8 cellular contexts compared by ENCODE assay signal in the genomic region with DNA sequence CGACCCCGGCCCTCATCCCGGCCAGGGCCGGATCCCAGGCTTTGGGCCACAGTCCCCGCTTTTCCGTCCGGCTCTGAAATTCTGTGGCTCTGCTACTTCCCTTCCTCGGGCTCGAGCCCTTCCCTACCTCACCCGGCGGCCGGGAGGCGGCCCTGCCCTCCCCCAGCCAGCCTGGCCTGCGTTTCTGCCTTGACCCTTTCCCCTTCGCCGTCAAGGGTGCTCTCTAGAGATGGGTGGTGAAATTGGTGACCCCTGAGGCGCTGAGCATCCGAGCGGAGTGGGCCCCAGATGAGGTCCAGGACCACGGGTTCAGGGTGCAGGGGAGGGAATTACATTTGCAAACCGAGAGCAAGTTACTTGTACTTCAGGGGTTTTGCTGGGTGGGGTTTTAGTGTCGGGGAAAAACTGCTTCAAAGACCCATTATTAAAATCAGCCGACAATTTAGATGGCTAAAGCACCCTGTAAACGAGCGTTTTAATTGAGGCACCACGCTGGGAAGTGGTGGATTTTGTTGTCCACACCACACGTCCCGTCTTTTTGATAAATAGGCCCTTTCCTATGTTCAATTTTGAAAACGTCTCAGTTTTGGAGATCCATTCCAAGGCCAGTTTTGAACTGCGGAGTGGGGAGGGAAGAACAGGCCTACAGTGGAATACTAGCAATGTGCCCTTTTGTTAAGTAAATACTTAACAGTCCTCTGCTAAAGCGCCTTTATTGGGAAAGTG. TPM values are rescaled to one million over a fixed set of nuclear protein-coding genes. Genes with fewer than 3 reads are reported as not detected.
DNase-seq lines count a peak whose midpoint lies in the region; ATAC-seq and TF ChIP-seq lines count a peak whose summit lies in the region.

No MANE protein-coding gene starts in this region.

- peak overlapping the region; percentile 48 for H2AFZ ChIP-seq in neural cell (ENCODE audit: low read depth, low read length)

- H3K27me3 ChIP-seq in DOHH2 (ENCODE audit: control insufficient read depth, low read length) (peaks cover 7% of the 10 kb centered on the region; the same call in 1 of the 2 replicates), HUES6 (ENCODE audit: control insufficient read depth, insufficient read depth, low read length) (peaks cover 94% of the 10 kb centered on the region), neural cell (ENCODE audit: insufficient read depth, low read depth, low read length) (peaks cover 96% of the 10 kb centered on the region)

- H3K27me3 Mint-ChIP-seq in central memory CD8-positive, alpha-beta T cell, result peaks cover 55% of the 10 kb centered on the region

- H3K79me2 ChIP-seq in DOHH2 (ENCODE audit: control insufficient read depth, low read length) (peaks cover 14% of the 10 kb centered on the region), neural cell (replicated peaks; ENCODE audit: insufficient read depth, low read length) (no peaks in the 10 kb centered on the region)

- peak overlapping the region; percentile 78 for H3K4me3 Mint-ChIP-seq in central memory CD8-positive, alpha-beta T cell

- no peaks in the 10 kb centered on the region for H3K9me2 ChIP-seq in DOHH2 (replicated peaks; ENCODE audit: control insufficient read depth, low read length)
- H3K9me2 ChIP-seq in neural cell (ENCODE audit: insufficient read depth, low read length), result no peaks in the 10 kb centered on the region

- peaks cover 17% of the 10 kb centered on the region for H3K9me3 Mint-ChIP-seq in central memory CD8-positive, alpha-beta T cell

- H3K9ac ChIP-seq in HUES6 (ENCODE audit: low read length) (peak overlapping the region; percentile 81), neural cell (ENCODE audit: low read length) (peak overlapping the region; percentile 42)

- TF ChIP-seq RAD21 in neural cell (conservative IDR thresholded peaks at IDR 0.05), result no peak

- peaks cover 7% of the 10 kb centered on the region for H3K4me1 Mint-ChIP-seq in central memory CD8-positive, alpha-beta T cell

- H4K20me1 ChIP-seq in DOHH2 (ENCODE audit: control insufficient read depth, insufficient read depth, low read depth, low read length) (no peaks in the 10 kb centered on the region), neural cell (ENCODE audit: insufficient read depth) (no peaks in the 10 kb centered on the region)

- no peak overlapping the region for H3K27ac Mint-ChIP-seq in central memory CD8-positive, alpha-beta T cell (ENCODE audit: low read depth)

- TF ChIP-seq EP300 in neural cell (conservative IDR thresholded peaks at IDR 0.05; ENCODE audit: poor library complexity, severe bottlenecking), result no peak

- H3K4me3 ChIP-seq in DOHH2 (ENCODE audit: low read length) (peak overlapping the region; percentile 85), HUES6 (ENCODE audit: low read depth, low read length) (peak overlapping the region; percentile 77), neural cell (ENCODE audit: low read length) (peak overlapping the region; percentile 73)

- peak overlapping the region; percentile 60 for H3K27ac ChIP-seq in DOHH2 (ENCODE audit: low read depth, low read length)
- H3K27ac ChIP-seq in HUES6 (ENCODE audit: low read depth, low read length), result peak overlapping the region; percentile 78; the same call in 1 of the 2 replicates
- H3K27ac ChIP-seq in neural cell (ENCODE audit: low read length), result no peak overlapping the region

- DNase-seq in central memory CD8-positive, alpha-beta T cell (ENCODE audit: low spot score in 2 of 2), result no peak
- no peak for DNase-seq in SW 1271 (lab: John Stamatoyannopoulos, UW)

- H3K4me1 ChIP-seq in DOHH2 (ENCODE audit: control insufficient read depth, low read length) (peaks cover 49% of the 10 kb centered on the region), HUES6 (ENCODE audit: control insufficient read depth, insufficient read depth, low read length) (peaks cover 70% of the 10 kb centered on the region)

- TF ChIP-seq CTCF in DOHH2 (IDR thresholded peaks at IDR 0.05; ENCODE audit: low read depth, low read length, poor library complexity, severe bottlenecking) (no peak), neural cell (IDR thresholded peaks at IDR 0.05; ENCODE audit: poor library complexity, severe bottlenecking) (no peak)

- H3K36me3 ChIP-seq in DOHH2 (ENCODE audit: control insufficient read depth, low read length) (peaks cover 7% of the 10 kb centered on the region), HUES6 (ENCODE audit: control insufficient read depth, insufficient read depth, low read length) (no peaks in the 10 kb centered on the region), neural cell (ENCODE audit: insufficient read depth, low read length) (no peaks in the 10 kb centered on the region)

- peaks cover 10% of the 10 kb centered on the region for H3K36me3 Mint-ChIP-seq in central memory CD8-positive, alpha-beta T cell (ENCODE audit: insufficient read depth)

- peaks cover 11% of the 10 kb centered on the region for H3F3A ChIP-seq in DOHH2 (ENCODE audit: control insufficient read depth, insufficient read depth)
- H3F3A ChIP-seq in neural cell (ENCODE audit: insufficient read depth, low read length, poor library complexity, severe bottlenecking), result no peaks in the 10 kb centered on the region

- H3K4me2 ChIP-seq in DOHH2 (ENCODE audit: low read length) (peak overlapping the region; percentile 93), neural cell (ENCODE audit: low read length) (no peak overlapping the region)

- ATAC-seq in central memory CD8-positive, alpha-beta T cell (replicated peaks; ENCODE audit: extremely low read depth, poor library complexity, severe bottlenecking), result no peak
- ATAC-seq in GM21515 (IDR thresholded peaks at IDR 0.05; ENCODE audit: unreplicated experiment) (no peak), HG02623 (IDR thresholded peaks at IDR 0.05; ENCODE audit: unreplicated experiment) (no peak), HG03342 (IDR thresholded peaks at IDR 0.05; ENCODE audit: unreplicated experiment) (no peak)

- H3K9me3 ChIP-seq in DOHH2 (ENCODE audit: control insufficient read depth, insufficient read depth, low read length) (no peaks in the 10 kb centered on the region), HUES6 (ENCODE audit: control insufficient read depth, insufficient read depth, low read depth, low read length) (no peaks in the 10 kb centered on the region), neural cell (ENCODE audit: low read length) (peaks cover 7% of the 10 kb centered on the region)

TF ChIP-seq in neural cell, 6 proteins besides CTCF, POLR2A, EP300 and RAD21:
- no peak for TF ChIP-seq TAF1 (IDR thresholded peaks at IDR 0.05; ENCODE audit: low read depth)
- peak; percentile 20 for TF ChIP-seq EZH2 (IDR thresholded peaks at IDR 0.05; ENCODE audit: borderline replicate concordance, insufficient read depth, low read length, poor library complexity, severe bottlenecking)

RNA-seq across cellular contexts. Expression of gene TFAP2A, which starts 9.9 kb away (rescaled TPM):
- 0.78 TPM in 1 of 2 replicates, not detected in the other for polyA plus RNA-seq in neural cell
- not detected in 2 replicates for polyA minus RNA-seq in neural cell
